17 cellular contexts compared by ENCODE assay signal in genomic region chr11:12798609-12799011, GRCh38.
DNase-seq lines count a peak whose midpoint lies in the region; ATAC-seq and TF ChIP-seq lines count a peak whose summit lies in the region.
"Had no signal": no experiment of that assay in that cellular context is flagged by ENCODE, and none has a peak within 500 bp of the region (broad histone marks: within the 10 kb centered on the region; RNA-seq: fewer than 3 reads in every experiment).

No MANE protein-coding gene starts in this region.

- H3K9me3 Mint-ChIP-seq in T-helper 2 cell treated with Interferon-gamma antibody and Interleukin-4, amounts not matched to agents 5 μg/mL and 100 μg/mL, for 36 hours, result no peaks in the 10 kb centered on the region
- H3K9me3 Mint-ChIP-seq: activated T-helper 1 cell treated with anti-CD3 and anti-CD28 coated beads, Interleukin-12 subunit alpha, Interleukin-12 subunit beta, Interleukin-2, Interleukin-4 antibody, amounts not matched to agents 30 ng/mL and 10 ng/mL and 1 ng/mL, durations not matched to agents 14 hours and 24 hours and 36 hours; T-helper 1 cell treated with Interleukin-12 subunit alpha and Interleukin-12 subunit beta and Interleukin-4 antibody, amounts not matched to agents 30 μg/mL and 1 μg/mL, for 36 hours had no signal

- WGBS in prostate gland, result 40% methylated on average over 4 of the region's 4 CpGs

- TF ChIP-seq POLR2A in prostate gland (IDR thresholded peaks at IDR 0.05), result no peak

- peak; percentile 42 for ATAC-seq in omental fat pad (ENCODE audit: low FRiP score)
- ATAC-seq: esophagus mucosa, Panc1 had no signal

- no peaks in the 10 kb centered on the region for H3K9me3 ChIP-seq in prostate gland

- H3K27me3 Mint-ChIP-seq in T-helper 2 cell treated with Interferon-gamma antibody and Interleukin-4, amounts not matched to agents 5 μg/mL and 100 μg/mL, for 36 hours (ENCODE audit: low read depth), result peaks cover 50% of the 10 kb centered on the region

- no peak overlapping the region for H3K4me3 ChIP-seq in LNCaP clone FGC (ENCODE audit: low read depth, low read length)
- no peak overlapping the region for H3K4me3 ChIP-seq in brain microvascular endothelial cell (ENCODE audit: low read depth, low read length)
- H3K4me3 ChIP-seq in prostate gland, result no peak overlapping the region
- H3K4me3 ChIP-seq: coronary artery had no signal

- H3K4me1 ChIP-seq in prostate gland (replicated peaks), result peaks cover 14% of the 10 kb centered on the region

- H3K4me3 Mint-ChIP-seq in T-helper 2 cell treated with Interferon-gamma antibody and Interleukin-4, amounts not matched to agents 5 μg/mL and 100 μg/mL, for 36 hours, result no peak overlapping the region
- H3K4me3 Mint-ChIP-seq: activated T-helper 1 cell treated with anti-CD3 and anti-CD28 coated beads, Interleukin-12 subunit alpha, Interleukin-12 subunit beta, Interleukin-2, Interleukin-4 antibody, amounts not matched to agents 30 ng/mL and 10 ng/mL and 1 ng/mL, durations not matched to agents 14 hours and 24 hours and 36 hours; T-helper 1 cell treated with Interleukin-12 subunit alpha and Interleukin-12 subunit beta and Interleukin-4 antibody, amounts not matched to agents 30 μg/mL and 1 μg/mL, for 36 hours had no signal

- H3K27ac Mint-ChIP-seq in T-helper 2 cell treated with Interferon-gamma antibody and Interleukin-4, amounts not matched to agents 5 μg/mL and 100 μg/mL, for 36 hours, result no peak overlapping the region
- H3K27ac Mint-ChIP-seq: activated T-helper 1 cell treated with anti-CD3 and anti-CD28 coated beads, Interleukin-12 subunit alpha, Interleukin-12 subunit beta, Interleukin-2, Interleukin-4 antibody, amounts not matched to agents 30 ng/mL and 10 ng/mL and 1 ng/mL, durations not matched to agents 14 hours and 24 hours and 36 hours; T-helper 1 cell treated with Interleukin-12 subunit alpha and Interleukin-12 subunit beta and Interleukin-4 antibody, amounts not matched to agents 30 μg/mL and 1 μg/mL, for 36 hours had no signal

- H3K36me3 ChIP-seq in brain microvascular endothelial cell (replicated peaks), result peaks cover 13% of the 10 kb centered on the region
- no peaks in the 10 kb centered on the region for H3K36me3 ChIP-seq in prostate gland

- TF ChIP-seq CTCF in LNCaP clone FGC (IDR thresholded peaks at IDR 0.05; ENCODE audit: control insufficient read depth, extremely low read depth, insufficient read depth), result no peak
- no peak for TF ChIP-seq CTCF in brain microvascular endothelial cell (IDR thresholded peaks at IDR 0.05; ENCODE audit: low read depth, low read length, missing control alignments)
- TF ChIP-seq CTCF in omental fat pad (IDR thresholded peaks at IDR 0.05), result no peak
- no peak for TF ChIP-seq CTCF in prostate gland (IDR thresholded peaks at IDR 0.05)

- no peaks in the 10 kb centered on the region for H3K27me3 ChIP-seq in brain microvascular endothelial cell (replicated peaks)
- no peaks in the 10 kb centered on the region for H3K27me3 ChIP-seq in prostate gland (replicated peaks; ENCODE audit: insufficient read depth)

- in situ Hi-C loops in brain microvascular endothelial cell (cut with HindIII; ENCODE audit: low pct_ligation_motif_present, low sequenced_read_pairs), result no loop called here

- peak overlapping the region; percentile 83 for H3K27ac ChIP-seq in brain microvascular endothelial cell
- peak overlapping the region in 1 of 2 donors; percentile 12 for H3K27ac ChIP-seq in prostate gland
- H3K27ac ChIP-seq: coronary artery had no signal

- intact Hi-C loops in prostate gland (cut with DNase I), result no loop called here

- no peaks in the 10 kb centered on the region for H3K4me1 Mint-ChIP-seq in T-helper 2 cell treated with Interferon-gamma antibody and Interleukin-4, amounts not matched to agents 5 μg/mL and 100 μg/mL, for 36 hours (ENCODE audit: low read depth)

- H3K36me3 Mint-ChIP-seq in T-helper 2 cell treated with Interferon-gamma antibody and Interleukin-4, amounts not matched to agents 5 μg/mL and 100 μg/mL, for 36 hours (ENCODE audit: low read depth), result no peaks in the 10 kb centered on the region

- DNase-seq in A172 (ENCODE audit: low spot score) (peak; percentile 39), LNCaP clone FGC (ENCODE audit: low read depth) (peak; percentile 25), brain microvascular endothelial cell (no peak), omental fat pad (ENCODE audit: low spot score) (no peak), NCI-H1694 treated with DMSO at 0.1 percent for 48 hours (lab: John Stamatoyannopoulos, UW) (no peak), NCI-H2227 treated with DMSO at 0.1 percent for 48 hours (lab: John Stamatoyannopoulos, UW) (no peak), prostate gland (ENCODE audit: low spot score) (no peak)
- no peak for DNase-seq in T-helper 2 cell treated with Interferon-gamma antibody and Interleukin-4, amounts not matched to agents 5 μg/mL and 100 μg/mL, for 36 hours (ENCODE audit: low spot score)
- DNase-seq: activated CD4-positive, alpha-beta T cell treated with anti-CD3 and anti-CD28 coated beads, Interleukin-2, amount 50 U/mL, for 4 hours; amniotic stem cell; MM.1S; NCI-H446 had no signal

Comparison
In these comparisons a context has a peak if more than half of its experiments do, and no peak if none do; other contexts are left out.
1. DNase-seq: peak in A172 (single experiment) and LNCaP clone FGC (single experiment); none in brain microvascular endothelial cell (single experiment), omental fat pad (single experiment), NCI-H1694 treated with DMSO at 0.1 percent for 48 hours (single experiment), T-helper 2 cell treated with Interferon-gamma antibody and Interleukin-4, amounts not matched to agents 5 μg/mL and 100 μg/mL, for 36 hours (single experiment), NCI-H2227 treated with DMSO at 0.1 percent for 48 hours (single experiment) and prostate gland (single experiment).